1 cellular context compared by ENCODE assay signal in the genomic region with DNA sequence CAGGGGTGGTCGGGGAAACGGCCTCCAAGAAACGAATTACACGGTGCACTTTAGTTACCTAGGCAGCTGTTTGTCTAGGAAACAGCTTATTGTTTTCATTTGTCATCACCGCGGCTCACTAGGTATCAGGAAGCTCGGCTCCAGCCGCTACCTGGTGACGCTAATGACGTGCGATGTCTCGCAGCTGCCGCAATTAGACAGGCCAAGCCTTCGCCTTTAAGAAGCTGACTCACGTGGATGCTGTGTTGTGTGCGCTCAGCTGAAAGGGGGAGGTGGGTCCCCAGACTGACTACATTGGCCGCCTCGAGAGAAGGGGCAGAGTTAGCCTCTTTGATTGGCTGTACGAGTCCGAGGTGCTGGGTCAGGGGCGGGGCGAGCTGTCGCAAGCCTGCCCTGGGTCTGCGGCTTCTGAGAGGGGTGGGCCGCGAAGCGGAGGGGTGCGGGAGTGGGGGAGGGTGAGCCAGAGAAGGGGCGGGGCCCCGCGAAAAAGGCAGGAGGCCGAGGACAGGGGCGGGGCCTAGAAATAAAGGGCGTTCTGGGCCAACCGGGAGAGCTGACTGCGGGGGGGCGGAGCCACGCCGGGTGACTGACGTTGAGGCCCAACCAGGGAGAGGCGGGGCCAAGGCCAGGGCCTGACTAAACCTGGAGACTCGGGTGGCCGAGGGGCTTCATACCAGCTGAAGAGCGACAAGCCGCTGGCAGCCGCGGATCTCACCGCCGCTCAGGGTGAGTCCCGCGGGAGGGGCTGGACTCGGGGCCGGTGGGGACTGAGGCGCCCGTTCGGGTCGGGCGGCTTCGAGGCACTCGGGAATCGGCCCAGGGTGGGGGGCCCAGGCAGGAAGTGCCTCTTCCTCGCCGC.
TF ChIP-seq lines count a peak whose summit lies in the region.

A gene (plus strand): TSS at position 671 of the 859 bp plus-strand sequence. CDS start 9,645 bp downstream, outside the sequence.

TF ChIP-seq in HepG2, 621 proteins besides CTCF, POLR2A, EP300 and RAD21 (continued from another document and continues in another):
- TF ChIP-seq ZNF292 (CRISPR knock-in tag; IDR thresholded peaks at IDR 0.05; ENCODE audit: borderline replicate concordance, low read depth) (no peak), ATF1 (CRISPR knock-in tag; IDR thresholded peaks at IDR 0.05) (peak; percentile 22; the same call in 1 of the 2 replicates), ZNF24 (IDR thresholded peaks at IDR 0.05) (no peak), ZNF460 (CRISPR knock-in tag; IDR thresholded peaks at IDR 0.05; ENCODE audit: borderline replicate concordance) (no peak), XRCC5 (optimal IDR thresholded peaks at IDR 0.05; ENCODE audit: low read length) (peak; percentile 53), ZNF33B (CRISPR knock-in tag; IDR thresholded peaks at IDR 0.05) (no peak), ZNF614 (CRISPR knock-in tag; IDR thresholded peaks at IDR 0.05; ENCODE audit: borderline replicate concordance) (peak; percentile 84; the same call in 1 of the 2 replicates), TRIM24 (CRISPR knock-in tag; IDR thresholded peaks at IDR 0.05) (no peak), CEBPB (IDR thresholded peaks at IDR 0.05; ENCODE audit: borderline replicate concordance, low read depth, low read length) (peak; percentile 93), ZNF782 (CRISPR knock-in tag; IDR thresholded peaks at IDR 0.05; ENCODE audit: borderline replicate concordance) (no peak), ZNF367 (CRISPR knock-in tag; IDR thresholded peaks at IDR 0.05; ENCODE audit: borderline replicate concordance) (0 out of 2 replicates have a peak, but pooled peaks have one; percentile 37), ZSCAN30 (CRISPR knock-in tag; IDR thresholded peaks at IDR 0.05) (no peak), HOXA7 (CRISPR knock-in tag; IDR thresholded peaks at IDR 0.05) (no peak), GATAD1 (CRISPR knock-in tag; IDR thresholded peaks at IDR 0.05) (peak; percentile 74), ZNF678 (CRISPR knock-in tag; IDR thresholded peaks at IDR 0.05) (0 out of 2 replicates have a peak, but pooled peaks have one; percentile 31), SALL2 (CRISPR knock-in tag; IDR thresholded peaks at IDR 0.05) (peak; percentile 44; the same call in 1 of the 2 replicates), ATRX (CRISPR knock-in tag; IDR thresholded peaks at IDR 0.05; ENCODE audit: borderline replicate concordance) (no peak), ZNF44 (CRISPR knock-in tag; IDR thresholded peaks at IDR 0.05) (no peak), ZNF124 (CRISPR knock-in tag; IDR thresholded peaks at IDR 0.05) (peak; percentile 55; the same call in 1 of the 2 replicates), ZNF644 (CRISPR knock-in tag; IDR thresholded peaks at IDR 0.05; ENCODE audit: low read depth) (no peak), MAZ (IDR thresholded peaks at IDR 0.05; ENCODE audit: borderline replicate concordance, low read depth, low read length) (peak; percentile 83), MAZ (CRISPR knock-in tag; IDR thresholded peaks at IDR 0.05; ENCODE audit: low read depth) (peak; percentile 87), ZNF792 (CRISPR knock-in tag; IDR thresholded peaks at IDR 0.05) (peak; percentile 11; the same call in 1 of the 2 replicates), EHMT2 (IDR thresholded peaks at IDR 0.05; ENCODE audit: borderline replicate concordance, low read depth, low read length) (no peak), ARNT2 (CRISPR knock-in tag; IDR thresholded peaks at IDR 0.05; ENCODE audit: low read depth) (peak; percentile 23; the same call in 1 of the 2 replicates), SKI (IDR thresholded peaks at IDR 0.05; ENCODE audit: partially characterized antibody) (peak; percentile 31), RXRA (CRISPR knock-in tag; IDR thresholded peaks at IDR 0.05) (peak; percentile 48; the same call in 1 of the 2 replicates), SP4 (CRISPR knock-in tag; IDR thresholded peaks at IDR 0.05) (peak; percentile 98), ZNF557 (CRISPR knock-in tag; IDR thresholded peaks at IDR 0.05) (peak; percentile 89; the same call in 1 of the 2 replicates), NONO (IDR thresholded peaks at IDR 0.05) (no peak), NONO (CRISPR knock-in tag; conservative IDR thresholded peaks at IDR 0.05) (peak; percentile 78), MAFF (IDR thresholded peaks at IDR 0.05; ENCODE audit: low read depth, low read length) (peak; percentile 42)
- TF ChIP-seq, protein P1, sequence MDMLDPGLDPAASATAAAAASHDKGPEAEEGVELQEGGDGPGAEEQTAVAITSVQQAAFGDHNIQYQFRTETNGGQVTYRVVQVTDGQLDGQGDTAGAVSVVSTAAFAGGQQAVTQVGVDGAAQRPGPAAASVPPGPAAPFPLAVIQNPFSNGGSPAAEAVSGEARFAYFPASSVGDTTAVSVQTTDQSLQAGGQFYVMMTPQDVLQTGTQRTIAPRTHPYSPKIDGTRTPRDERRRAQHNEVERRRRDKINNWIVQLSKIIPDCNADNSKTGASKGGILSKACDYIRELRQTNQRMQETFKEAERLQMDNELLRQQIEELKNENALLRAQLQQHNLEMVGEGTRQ (IDR thresholded peaks at IDR 0.05; ENCODE audit: low read depth, low read length) = no peak
- TF ChIP-seq, protein P1 (CRISPR knock-in tag; IDR thresholded peaks at IDR 0.05; ENCODE audit: borderline replicate concordance) = peak; percentile 56; the same call in 1 of the 2 replicates
- TF ChIP-seq, protein P2, sequence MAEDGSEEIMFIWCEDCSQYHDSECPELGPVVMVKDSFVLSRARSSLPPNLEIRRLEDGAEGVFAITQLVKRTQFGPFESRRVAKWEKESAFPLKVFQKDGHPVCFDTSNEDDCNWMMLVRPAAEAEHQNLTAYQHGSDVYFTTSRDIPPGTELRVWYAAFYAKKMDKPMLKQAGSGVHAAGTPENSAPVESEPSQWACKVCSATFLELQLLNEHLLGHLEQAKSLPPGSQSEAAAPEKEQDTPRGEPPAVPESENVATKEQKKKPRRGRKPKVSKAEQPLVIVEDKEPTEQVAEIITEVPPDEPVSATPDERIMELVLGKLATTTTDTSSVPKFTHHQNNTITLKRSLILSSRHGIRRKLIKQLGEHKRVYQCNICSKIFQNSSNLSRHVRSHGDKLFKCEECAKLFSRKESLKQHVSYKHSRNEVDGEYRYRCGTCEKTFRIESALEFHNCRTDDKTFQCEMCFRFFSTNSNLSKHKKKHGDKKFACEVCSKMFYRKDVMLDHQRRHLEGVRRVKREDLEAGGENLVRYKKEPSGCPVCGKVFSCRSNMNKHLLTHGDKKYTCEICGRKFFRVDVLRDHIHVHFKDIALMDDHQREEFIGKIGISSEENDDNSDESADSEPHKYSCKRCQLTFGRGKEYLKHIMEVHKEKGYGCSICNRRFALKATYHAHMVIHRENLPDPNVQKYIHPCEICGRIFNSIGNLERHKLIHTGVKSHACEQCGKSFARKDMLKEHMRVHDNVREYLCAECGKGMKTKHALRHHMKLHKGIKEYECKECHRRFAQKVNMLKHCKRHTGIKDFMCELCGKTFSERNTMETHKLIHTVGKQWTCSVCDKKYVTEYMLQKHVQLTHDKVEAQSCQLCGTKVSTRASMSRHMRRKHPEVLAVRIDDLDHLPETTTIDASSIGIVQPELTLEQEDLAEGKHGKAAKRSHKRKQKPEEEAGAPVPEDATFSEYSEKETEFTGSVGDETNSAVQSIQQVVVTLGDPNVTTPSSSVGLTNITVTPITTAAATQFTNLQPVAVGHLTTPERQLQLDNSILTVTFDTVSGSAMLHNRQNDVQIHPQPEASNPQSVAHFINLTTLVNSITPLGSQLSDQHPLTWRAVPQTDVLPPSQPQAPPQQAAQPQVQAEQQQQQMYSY (CRISPR knock-in tag; IDR thresholded peaks at IDR 0.05) = no peak
- TF ChIP-seq, protein P3, sequence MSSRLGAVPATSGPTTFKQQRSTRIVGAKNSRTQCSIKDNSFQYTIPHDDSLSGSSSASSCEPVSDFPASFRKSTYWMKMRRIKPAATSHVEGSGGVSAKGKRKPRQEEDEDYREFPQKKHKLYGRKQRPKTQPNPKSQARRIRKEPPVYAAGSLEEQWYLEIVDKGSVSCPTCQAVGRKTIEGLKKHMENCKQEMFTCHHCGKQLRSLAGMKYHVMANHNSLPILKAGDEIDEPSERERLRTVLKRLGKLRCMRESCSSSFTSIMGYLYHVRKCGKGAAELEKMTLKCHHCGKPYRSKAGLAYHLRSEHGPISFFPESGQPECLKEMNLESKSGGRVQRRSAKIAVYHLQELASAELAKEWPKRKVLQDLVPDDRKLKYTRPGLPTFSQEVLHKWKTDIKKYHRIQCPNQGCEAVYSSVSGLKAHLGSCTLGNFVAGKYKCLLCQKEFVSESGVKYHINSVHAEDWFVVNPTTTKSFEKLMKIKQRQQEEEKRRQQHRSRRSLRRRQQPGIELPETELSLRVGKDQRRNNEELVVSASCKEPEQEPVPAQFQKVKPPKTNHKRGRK (CRISPR knock-in tag; IDR thresholded peaks at IDR 0.05) = no peak
- TF ChIP-seq, protein P4, sequence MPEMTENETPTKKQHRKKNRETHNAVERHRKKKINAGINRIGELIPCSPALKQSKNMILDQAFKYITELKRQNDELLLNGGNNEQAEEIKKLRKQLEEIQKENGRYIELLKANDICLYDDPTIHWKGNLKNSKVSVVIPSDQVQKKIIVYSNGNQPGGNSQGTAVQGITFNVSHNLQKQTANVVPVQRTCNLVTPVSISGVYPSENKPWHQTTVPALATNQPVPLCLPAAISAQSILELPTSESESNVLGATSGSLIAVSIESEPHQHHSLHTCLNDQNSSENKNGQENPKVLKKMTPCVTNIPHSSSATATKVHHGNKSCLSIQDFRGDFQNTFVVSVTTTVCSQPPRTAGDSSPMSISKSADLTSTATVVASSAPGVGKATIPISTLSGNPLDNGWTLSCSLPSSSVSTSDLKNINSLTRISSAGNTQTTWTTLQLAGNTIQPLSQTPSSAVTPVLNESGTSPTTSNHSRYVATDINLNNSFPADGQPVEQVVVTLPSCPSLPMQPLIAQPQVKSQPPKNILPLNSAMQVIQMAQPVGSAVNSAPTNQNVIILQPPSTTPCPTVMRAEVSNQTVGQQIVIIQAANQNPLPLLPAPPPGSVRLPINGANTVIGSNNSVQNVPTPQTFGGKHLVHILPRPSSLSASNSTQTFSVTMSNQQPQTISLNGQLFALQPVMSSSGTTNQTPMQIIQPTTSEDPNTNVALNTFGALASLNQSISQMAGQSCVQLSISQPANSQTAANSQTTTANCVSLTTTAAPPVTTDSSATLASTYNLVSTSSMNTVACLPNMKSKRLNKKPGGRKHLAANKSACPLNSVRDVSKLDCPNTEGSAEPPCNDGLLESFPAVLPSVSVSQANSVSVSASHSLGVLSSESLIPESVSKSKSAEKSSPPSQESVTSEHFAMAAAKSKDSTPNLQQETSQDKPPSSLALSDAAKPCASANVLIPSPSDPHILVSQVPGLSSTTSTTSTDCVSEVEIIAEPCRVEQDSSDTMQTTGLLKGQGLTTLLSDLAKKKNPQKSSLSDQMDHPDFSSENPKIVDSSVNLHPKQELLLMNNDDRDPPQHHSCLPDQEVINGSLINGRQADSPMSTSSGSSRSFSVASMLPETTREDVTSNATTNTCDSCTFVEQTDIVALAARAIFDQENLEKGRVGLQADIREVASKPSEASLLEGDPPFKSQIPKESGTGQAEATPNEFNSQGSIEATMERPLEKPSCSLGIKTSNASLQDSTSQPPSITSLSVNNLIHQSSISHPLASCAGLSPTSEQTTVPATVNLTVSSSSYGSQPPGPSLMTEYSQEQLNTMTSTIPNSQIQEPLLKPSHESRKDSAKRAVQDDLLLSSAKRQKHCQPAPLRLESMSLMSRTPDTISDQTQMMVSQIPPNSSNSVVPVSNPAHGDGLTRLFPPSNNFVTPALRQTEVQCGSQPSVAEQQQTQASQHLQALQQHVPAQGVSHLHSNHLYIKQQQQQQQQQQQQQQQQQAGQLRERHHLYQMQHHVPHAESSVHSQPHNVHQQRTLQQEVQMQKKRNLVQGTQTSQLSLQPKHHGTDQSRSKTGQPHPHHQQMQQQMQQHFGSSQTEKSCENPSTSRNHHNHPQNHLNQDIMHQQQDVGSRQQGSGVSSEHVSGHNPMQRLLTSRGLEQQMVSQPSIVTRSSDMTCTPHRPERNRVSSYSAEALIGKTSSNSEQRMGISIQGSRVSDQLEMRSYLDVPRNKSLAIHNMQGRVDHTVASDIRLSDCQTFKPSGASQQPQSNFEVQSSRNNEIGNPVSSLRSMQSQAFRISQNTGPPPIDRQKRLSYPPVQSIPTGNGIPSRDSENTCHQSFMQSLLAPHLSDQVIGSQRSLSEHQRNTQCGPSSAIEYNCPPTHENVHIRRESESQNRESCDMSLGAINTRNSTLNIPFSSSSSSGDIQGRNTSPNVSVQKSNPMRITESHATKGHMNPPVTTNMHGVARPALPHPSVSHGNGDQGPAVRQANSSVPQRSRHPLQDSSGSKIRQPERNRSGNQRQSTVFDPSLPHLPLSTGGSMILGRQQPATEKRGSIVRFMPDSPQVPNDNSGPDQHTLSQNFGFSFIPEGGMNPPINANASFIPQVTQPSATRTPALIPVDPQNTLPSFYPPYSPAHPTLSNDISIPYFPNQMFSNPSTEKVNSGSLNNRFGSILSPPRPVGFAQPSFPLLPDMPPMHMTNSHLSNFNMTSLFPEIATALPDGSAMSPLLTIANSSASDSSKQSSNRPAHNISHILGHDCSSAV (CRISPR knock-in tag; IDR thresholded peaks at IDR 0.05; ENCODE audit: borderline replicate concordance) = no peak
- TF ChIP-seq, protein P5, sequence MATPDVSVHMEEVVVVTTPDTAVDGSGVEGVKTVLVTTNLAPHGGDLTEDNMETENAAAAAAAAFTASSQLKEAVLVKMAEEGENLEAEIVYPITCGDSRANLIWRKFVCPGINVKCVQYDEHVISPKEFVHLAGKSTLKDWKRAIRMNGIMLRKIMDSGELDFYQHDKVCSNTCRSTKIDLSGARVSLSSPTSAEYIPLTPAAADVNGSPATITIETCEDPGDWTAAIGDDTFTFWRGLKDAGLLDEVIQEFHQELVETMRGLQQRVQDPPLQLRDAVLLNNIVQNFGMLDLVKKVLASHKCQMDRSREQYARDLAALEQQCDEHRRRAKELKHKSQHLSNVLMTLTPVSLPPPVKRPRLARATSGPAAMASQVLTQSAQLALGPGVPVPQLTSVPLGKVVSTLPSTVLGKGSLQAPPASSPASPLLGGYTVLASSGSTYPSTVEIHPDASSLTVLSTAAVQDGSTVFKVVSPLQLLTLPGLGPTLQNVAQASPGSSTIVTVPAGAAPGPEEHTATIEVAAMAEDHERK (CRISPR knock-in tag; IDR thresholded peaks at IDR 0.05; ENCODE audit: low read depth) = no peak
- TF ChIP-seq, protein P6, sequence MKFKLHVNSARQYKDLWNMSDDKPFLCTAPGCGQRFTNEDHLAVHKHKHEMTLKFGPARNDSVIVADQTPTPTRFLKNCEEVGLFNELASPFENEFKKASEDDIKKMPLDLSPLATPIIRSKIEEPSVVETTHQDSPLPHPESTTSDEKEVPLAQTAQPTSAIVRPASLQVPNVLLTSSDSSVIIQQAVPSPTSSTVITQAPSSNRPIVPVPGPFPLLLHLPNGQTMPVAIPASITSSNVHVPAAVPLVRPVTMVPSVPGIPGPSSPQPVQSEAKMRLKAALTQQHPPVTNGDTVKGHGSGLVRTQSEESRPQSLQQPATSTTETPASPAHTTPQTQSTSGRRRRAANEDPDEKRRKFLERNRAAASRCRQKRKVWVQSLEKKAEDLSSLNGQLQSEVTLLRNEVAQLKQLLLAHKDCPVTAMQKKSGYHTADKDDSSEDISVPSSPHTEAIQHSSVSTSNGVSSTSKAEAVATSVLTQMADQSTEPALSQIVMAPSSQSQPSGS (CRISPR knock-in tag; IDR thresholded peaks at IDR 0.05) = peak; percentile 22; the same call in 1 of the 2 replicates
